ENCODE assay signal across 2 cellular contexts in the genomic region with DNA sequence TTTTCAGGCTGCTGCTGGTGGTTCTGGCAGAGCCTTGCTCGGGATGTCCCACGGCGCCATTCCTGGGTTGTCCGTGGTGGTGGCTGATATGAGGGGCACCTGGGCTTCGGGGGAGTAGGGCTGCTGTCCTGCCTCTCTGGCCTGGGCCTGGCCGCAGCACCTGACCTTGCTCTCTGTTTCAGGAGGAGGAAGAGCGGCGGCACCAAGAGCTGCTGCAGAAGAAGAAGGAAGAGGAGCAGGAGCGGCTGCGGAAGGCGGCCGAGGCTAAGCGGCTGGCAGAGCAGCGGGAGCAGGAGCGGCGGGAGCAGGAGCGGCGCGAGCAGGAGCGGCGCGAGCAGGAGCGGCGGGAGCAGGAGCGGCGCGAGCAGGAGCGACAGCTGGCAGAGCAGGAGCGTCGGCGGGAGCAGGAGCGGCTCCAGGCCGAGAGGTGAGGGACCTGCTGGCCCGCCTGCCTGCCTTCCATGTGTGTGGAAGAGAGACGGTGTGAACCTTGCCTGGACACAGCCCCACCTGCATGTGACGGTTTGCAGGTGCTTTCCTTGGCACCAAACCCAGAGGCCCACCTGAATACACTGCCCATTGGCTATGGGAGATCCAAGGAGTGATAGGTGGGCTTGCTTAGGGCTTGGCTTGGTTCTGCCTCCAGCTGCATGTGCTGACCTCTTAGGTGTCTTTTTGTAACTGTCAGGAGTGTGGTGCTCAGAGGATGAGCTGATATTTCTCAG.
TF ChIP-seq lines count a peak whose summit lies in the region.

No MANE protein-coding gene starts in this region.

TF ChIP-seq in SK-N-SH, 30 proteins besides CTCF, POLR2A, EP300 and RAD21:
- TF ChIP-seq RCOR1 (IDR thresholded peaks at IDR 0.05; ENCODE audit: low read length): no peak
- TF ChIP-seq SMC3 (IDR thresholded peaks at IDR 0.05; ENCODE audit: low read depth, low read length): no peak
- no peak for TF ChIP-seq EZH2phosphoT487 (IDR thresholded peaks at IDR 0.05; ENCODE audit: borderline replicate concordance, low read depth)
- no peak for TF ChIP-seq NFIC (IDR thresholded peaks at IDR 0.05; ENCODE audit: borderline replicate concordance)
- TF ChIP-seq RXRA (IDR thresholded peaks at IDR 0.05; ENCODE audit: borderline replicate concordance, low read depth): no peak
- no peak for TF ChIP-seq PBX3 (IDR thresholded peaks at IDR 0.05)
- no peak for TF ChIP-seq FOXJ3 (CRISPR knock-in tag; IDR thresholded peaks at IDR 0.05)
- TF ChIP-seq NRF1 (IDR thresholded peaks at IDR 0.05; ENCODE audit: low read depth, low read length): no peak
- TF ChIP-seq, protein P1, sequence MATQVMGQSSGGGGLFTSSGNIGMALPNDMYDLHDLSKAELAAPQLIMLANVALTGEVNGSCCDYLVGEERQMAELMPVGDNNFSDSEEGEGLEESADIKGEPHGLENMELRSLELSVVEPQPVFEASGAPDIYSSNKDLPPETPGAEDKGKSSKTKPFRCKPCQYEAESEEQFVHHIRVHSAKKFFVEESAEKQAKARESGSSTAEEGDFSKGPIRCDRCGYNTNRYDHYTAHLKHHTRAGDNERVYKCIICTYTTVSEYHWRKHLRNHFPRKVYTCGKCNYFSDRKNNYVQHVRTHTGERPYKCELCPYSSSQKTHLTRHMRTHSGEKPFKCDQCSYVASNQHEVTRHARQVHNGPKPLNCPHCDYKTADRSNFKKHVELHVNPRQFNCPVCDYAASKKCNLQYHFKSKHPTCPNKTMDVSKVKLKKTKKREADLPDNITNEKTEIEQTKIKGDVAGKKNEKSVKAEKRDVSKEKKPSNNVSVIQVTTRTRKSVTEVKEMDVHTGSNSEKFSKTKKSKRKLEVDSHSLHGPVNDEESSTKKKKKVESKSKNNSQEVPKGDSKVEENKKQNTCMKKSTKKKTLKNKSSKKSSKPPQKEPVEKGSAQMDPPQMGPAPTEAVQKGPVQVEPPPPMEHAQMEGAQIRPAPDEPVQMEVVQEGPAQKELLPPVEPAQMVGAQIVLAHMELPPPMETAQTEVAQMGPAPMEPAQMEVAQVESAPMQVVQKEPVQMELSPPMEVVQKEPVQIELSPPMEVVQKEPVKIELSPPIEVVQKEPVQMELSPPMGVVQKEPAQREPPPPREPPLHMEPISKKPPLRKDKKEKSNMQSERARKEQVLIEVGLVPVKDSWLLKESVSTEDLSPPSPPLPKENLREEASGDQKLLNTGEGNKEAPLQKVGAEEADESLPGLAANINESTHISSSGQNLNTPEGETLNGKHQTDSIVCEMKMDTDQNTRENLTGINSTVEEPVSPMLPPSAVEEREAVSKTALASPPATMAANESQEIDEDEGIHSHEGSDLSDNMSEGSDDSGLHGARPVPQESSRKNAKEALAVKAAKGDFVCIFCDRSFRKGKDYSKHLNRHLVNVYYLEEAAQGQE (IDR thresholded peaks at IDR 0.05; ENCODE audit: low read depth, low read length): no peak
- no peak for TF ChIP-seq FOXM1 (IDR thresholded peaks at IDR 0.05; ENCODE audit: low read depth)
- no peak for TF ChIP-seq TAF1 (IDR thresholded peaks at IDR 0.05; ENCODE audit: borderline replicate concordance, low read depth, low read length)
- TF ChIP-seq, protein P2, sequence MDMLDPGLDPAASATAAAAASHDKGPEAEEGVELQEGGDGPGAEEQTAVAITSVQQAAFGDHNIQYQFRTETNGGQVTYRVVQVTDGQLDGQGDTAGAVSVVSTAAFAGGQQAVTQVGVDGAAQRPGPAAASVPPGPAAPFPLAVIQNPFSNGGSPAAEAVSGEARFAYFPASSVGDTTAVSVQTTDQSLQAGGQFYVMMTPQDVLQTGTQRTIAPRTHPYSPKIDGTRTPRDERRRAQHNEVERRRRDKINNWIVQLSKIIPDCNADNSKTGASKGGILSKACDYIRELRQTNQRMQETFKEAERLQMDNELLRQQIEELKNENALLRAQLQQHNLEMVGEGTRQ (IDR thresholded peaks at IDR 0.05; ENCODE audit: borderline replicate concordance, low read depth, low read length): no peak
TF ChIP-seq in SK-N-SH: peak in this region for 0.

TF ChIP-seq in SK-N-SH treated with all-trans-retinoic acid at 6 μM for 48 hours, 23 proteins besides CTCF, POLR2A, EP300 and RAD21:
- TF ChIP-seq, protein P3, sequence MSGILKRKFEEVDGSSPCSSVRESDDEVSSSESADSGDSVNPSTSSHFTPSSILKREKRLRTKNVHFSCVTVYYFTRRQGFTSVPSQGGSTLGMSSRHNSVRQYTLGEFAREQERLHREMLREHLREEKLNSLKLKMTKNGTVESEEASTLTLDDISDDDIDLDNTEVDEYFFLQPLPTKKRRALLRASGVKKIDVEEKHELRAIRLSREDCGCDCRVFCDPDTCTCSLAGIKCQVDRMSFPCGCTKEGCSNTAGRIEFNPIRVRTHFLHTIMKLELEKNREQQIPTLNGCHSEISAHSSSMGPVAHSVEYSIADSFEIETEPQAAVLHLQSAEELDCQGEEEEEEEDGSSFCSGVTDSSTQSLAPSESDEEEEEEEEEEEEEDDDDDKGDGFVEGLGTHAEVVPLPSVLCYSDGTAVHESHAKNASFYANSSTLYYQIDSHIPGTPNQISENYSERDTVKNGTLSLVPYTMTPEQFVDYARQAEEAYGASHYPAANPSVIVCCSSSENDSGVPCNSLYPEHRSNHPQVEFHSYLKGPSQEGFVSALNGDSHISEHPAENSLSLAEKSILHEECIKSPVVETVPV (CRISPR knock-in tag; IDR thresholded peaks at IDR 0.05): no peak
- TF ChIP-seq ZNF70 (CRISPR knock-in tag; IDR thresholded peaks at IDR 0.05) (no peak), ZFP30 (CRISPR knock-in tag; IDR thresholded peaks at IDR 0.05) (no peak), PPARA (CRISPR knock-in tag; IDR thresholded peaks at IDR 0.05; ENCODE audit: borderline replicate concordance) (no peak)
